8 cellular contexts compared by ENCODE assay signal in genomic region chr10:46597616-46598246, GRCh38. TPM values are rescaled to one million over a fixed set of nuclear protein-coding genes. Genes with fewer than 3 reads are reported as not detected.
DNase-seq lines count a peak whose midpoint lies in the region; ATAC-seq and TF ChIP-seq lines count a peak whose summit lies in the region.
"Not testable (repeated sequence)": the region's sequence is repeated elsewhere in the genome, so short reads cannot be mapped to it uniquely, and the experiment has no call there.

No MANE protein-coding gene starts in this region.

- peak; percentile 17 for TF ChIP-seq CTCF in Calu3 (IDR thresholded peaks at IDR 0.05; ENCODE audit: unreplicated experiment)
- TF ChIP-seq CTCF in SK-N-SH (IDR thresholded peaks at IDR 0.05); fibroblast of the aortic adventitia (IDR thresholded peaks at IDR 0.05; ENCODE audit: insufficient read depth, low read length): not testable (repeated sequence)

- not testable (repeated sequence) for H3K4me1 Mint-ChIP-seq in Calu3 (ENCODE audit: low read depth, unreplicated experiment); activated naive CD8-positive, alpha-beta T cell treated with anti-CD3 and anti-CD28 coated beads, Interleukin-2, amount 50 U/mL, for 24 hours

- not testable (repeated sequence) for H3K79me2 ChIP-seq in SK-N-SH (ENCODE audit: insufficient read depth); mesendoderm (ENCODE audit: control insufficient read depth, insufficient read depth, low read length)

- BruUV-seq in Calu3 (replicated peaks; lab: Mats Ljungman, UMichigan) = not testable (repeated sequence)

- H4K5ac ChIP-seq in mesendoderm (ENCODE audit: low read length) = not testable (repeated sequence)

- TF ChIP-seq EP300 in SK-N-SH (IDR thresholded peaks at IDR 0.05; ENCODE audit: borderline replicate concordance in 1 of 2, low read depth in 1 of 2, low read length in 1 of 2) = not testable (repeated sequence)

- not testable (repeated sequence) for H3K27me3 ChIP-seq in SK-N-SH (ENCODE audit: insufficient read depth); mesendoderm (ENCODE audit: insufficient read depth, low read length, poor library complexity)

- peak overlapping the region; percentile 58; the same call in 1 of the 2 replicates for H3K9ac ChIP-seq in SK-N-SH
- H3K9ac ChIP-seq in mesendoderm (ENCODE audit: low read length) = not testable (repeated sequence)

- H3K36me3 Mint-ChIP-seq in Calu3 (ENCODE audit: insufficient read depth, unreplicated experiment); activated naive CD8-positive, alpha-beta T cell treated with anti-CD3 and anti-CD28 coated beads, Interleukin-2, amount 50 U/mL, for 24 hours (ENCODE audit: low read depth): not testable (repeated sequence)

- not testable (repeated sequence) for H3K9me2 ChIP-seq in SK-N-SH

- H2BK15ac ChIP-seq in mesendoderm (replicated peaks; ENCODE audit: low read depth) = not testable (repeated sequence)

- H3K23ac ChIP-seq in mesendoderm (ENCODE audit: low read length) = not testable (repeated sequence)

- intact Hi-C loops in Calu3 (cut with micrococcal nuclease; ENCODE audit: unreplicated experiment) = not testable (repeated sequence)

- peak overlapping the region; percentile 63 for H3K4me3 Mint-ChIP-seq in Calu3 (ENCODE audit: low read depth, unreplicated experiment)
- H3K4me3 Mint-ChIP-seq in activated naive CD8-positive, alpha-beta T cell treated with anti-CD3 and anti-CD28 coated beads, Interleukin-2, amount 50 U/mL, for 24 hours = peak overlapping the region; percentile 32

- not testable (repeated sequence) for H4K8ac ChIP-seq in mesendoderm (ENCODE audit: low read depth, low read length)

- not testable (repeated sequence) for H3F3A ChIP-seq in SK-N-SH (replicated peaks; ENCODE audit: insufficient read depth)

- ATAC-seq in GM19468 (IDR thresholded peaks at IDR 0.05; ENCODE audit: extremely low read depth, unreplicated experiment) (peak; percentile 70), HG03097 (IDR thresholded peaks at IDR 0.05; ENCODE audit: low FRiP score, unreplicated experiment) (peak; percentile 86)
- peak; percentile 77 for ATAC-seq in activated naive CD8-positive, alpha-beta T cell treated with anti-CD3 and anti-CD28 coated beads, Interleukin-2, amount 50 U/mL, for 24 hours
- ATAC-seq in stimulated activated naive CD8-positive, alpha-beta T cell treated with anti-CD3 and anti-CD28 coated beads, Interleukin-15, Interleukin-2, amounts not matched to agents 100 U/mL and 50 U/mL, for 24 hours = peak; percentile 77

- H3K36me3 ChIP-seq in SK-N-SH (replicated peaks in 1 of 2; ENCODE audit: control insufficient read depth in 1 of 2, insufficient read depth in 2 of 2, low read length in 1 of 2); mesendoderm (ENCODE audit: control insufficient read depth, insufficient read depth, low read length): not testable (repeated sequence)

- H2BK5ac ChIP-seq in mesendoderm (ENCODE audit: low read length) = not testable (repeated sequence)

- not testable (repeated sequence) for H3K27ac Mint-ChIP-seq in Calu3 (ENCODE audit: unreplicated experiment); activated naive CD8-positive, alpha-beta T cell treated with anti-CD3 and anti-CD28 coated beads, Interleukin-2, amount 50 U/mL, for 24 hours

- not testable (repeated sequence) for H3K27me3 Mint-ChIP-seq in Calu3 (ENCODE audit: unreplicated experiment); activated naive CD8-positive, alpha-beta T cell treated with anti-CD3 and anti-CD28 coated beads, Interleukin-2, amount 50 U/mL, for 24 hours

- DNase-seq in Calu3; SK-N-SH; fibroblast of the aortic adventitia (ENCODE audit: low read depth): not testable (repeated sequence)
- peak; percentile 16 for DNase-seq in activated naive CD8-positive, alpha-beta T cell treated with anti-CD3 and anti-CD28 coated beads, Interleukin-2, amount 50 U/mL, for 24 hours
- peak; percentile 18 for DNase-seq in mesendoderm
- peak; percentile 12 for DNase-seq in stimulated activated naive CD8-positive, alpha-beta T cell treated with anti-CD3 and anti-CD28 coated beads, Interleukin-15, Interleukin-2, amounts not matched to agents 100 U/mL and 50 U/mL, for 24 hours

- not testable (repeated sequence) for H4K20me1 ChIP-seq in SK-N-SH (ENCODE audit: insufficient read depth)

- not testable (repeated sequence) for H3K27ac ChIP-seq in SK-N-SH (ENCODE audit: low read depth in 2 of 2, low read length in 1 of 2); mesendoderm (ENCODE audit: low read depth, low read length)

- POLR2A ChIA-PET in SK-N-SH (lab: Yijun Ruan, JAX) = not testable (repeated sequence)

- H3K9me3 Mint-ChIP-seq in Calu3 (ENCODE audit: low read depth, unreplicated experiment); activated naive CD8-positive, alpha-beta T cell treated with anti-CD3 and anti-CD28 coated beads, Interleukin-2, amount 50 U/mL, for 24 hours: not testable (repeated sequence)

- peak overlapping the region; percentile 63; the same call in 1 of the 2 replicates for H3K4me2 ChIP-seq in SK-N-SH
- not testable (repeated sequence) for H3K4me2 ChIP-seq in mesendoderm (ENCODE audit: low read length)

- H3K79me1 ChIP-seq in mesendoderm (ENCODE audit: low read length) = not testable (repeated sequence)

- not testable (repeated sequence) for H3K4ac ChIP-seq in mesendoderm (ENCODE audit: low read depth, low read length)

- not testable (repeated sequence) for H2AK5ac ChIP-seq in mesendoderm (ENCODE audit: low read length)

- CTCF ChIA-PET in Calu3 (lab: Charles Lee); SK-N-SH (lab: Yijun Ruan, JAX): not testable (repeated sequence)

- TF ChIP-seq RAD21 in SK-N-SH (IDR thresholded peaks at IDR 0.05; ENCODE audit: low read length) = not testable (repeated sequence)

- not testable (repeated sequence) for H3K9me3 ChIP-seq in SK-N-SH

- not testable (repeated sequence) for H2BK120ac ChIP-seq in mesendoderm (ENCODE audit: low read depth, low read length)

- WGBS in SK-N-SH (ENCODE audit: low lambda C conversion rate) = 1% methylated on average over 16 of the region's 44 CpGs
- no CpG with 5 or more reads among the region's 44 CpGs for WGBS in mesendoderm (ENCODE audit: extremely low coverage, insufficient coverage, low lambda C conversion rate)

- H3K18ac ChIP-seq in mesendoderm (ENCODE audit: low read length) = not testable (repeated sequence)

- not testable (repeated sequence) for H3K56ac ChIP-seq in mesendoderm (ENCODE audit: low read length)

- H3K4me1 ChIP-seq in SK-N-SH (ENCODE audit: control insufficient read depth in 1 of 2, insufficient read depth in 2 of 2, low read depth in 1 of 2, low read length in 1 of 2); mesendoderm (ENCODE audit: control insufficient read depth, low read depth, low read length): not testable (repeated sequence)

- H2AFZ ChIP-seq in SK-N-SH (ENCODE audit: low read depth) = not testable (repeated sequence)

- peak overlapping the region in 1 of 2 experiments; percentile 34; a peak in 2 of 4 replicates for H3K4me3 ChIP-seq in SK-N-SH (ENCODE audit: low read depth in 2 of 2, low read length in 1 of 2)
- H3K4me3 ChIP-seq in fibroblast of the aortic adventitia (ENCODE audit: low read depth, low read length) = peak overlapping the region; percentile 60
- not testable (repeated sequence) for H3K4me3 ChIP-seq in mesendoderm (ENCODE audit: low read length)

RNA-seq across cellular contexts. Expression of gene SYT15, which starts 18.8 kb away (rescaled TPM):
- total RNA-seq in Calu3 (2022) = 1.5 and 2.2 TPM in 2 replicates
- polyA plus RNA-seq in SK-N-SH (2012; rRNA removed) = 0.07 and 0.11 TPM in 2 replicates
- polyA plus RNA-seq in SK-N-SH (2012; cell fraction: cytosol; rRNA removed) = 0.05 and 0.09 TPM in 2 replicates
- 0.21 and 0.44 TPM in 2 replicates for polyA plus RNA-seq in SK-N-SH (2012; cell fraction: nucleus; rRNA removed)
- under 0.01 and 0.41 TPM in 2 replicates for total RNA-seq in fibroblast of the aortic adventitia (ENCODE audit: low replicate concordance)
- polyA plus RNA-seq in mesendoderm (2013, experiment 1 of 2) = 0.48 TPM
- 0.88 TPM for polyA plus RNA-seq in mesendoderm (2013, experiment 2 of 2)

RNA-seq across cellular contexts. Expression of gene GPRIN2, which starts 41.3 kb away (rescaled TPM):
- total RNA-seq in Calu3 (2022) (9.5 and 12.8 TPM in 2 replicates), fibroblast of the aortic adventitia (ENCODE audit: low replicate concordance) (not detected in 2 replicates)
- polyA plus RNA-seq in SK-N-SH (2012; rRNA removed) = 0.03 TPM in 1 of 2 replicates, not detected in the other
- 0.01 TPM in 1 of 2 replicates, not detected in the other for polyA plus RNA-seq in SK-N-SH (2012; cell fraction: cytosol; rRNA removed)
- 0.06 and 0.13 TPM in 2 replicates for polyA plus RNA-seq in SK-N-SH (2012; cell fraction: nucleus; rRNA removed)
- 3.0 TPM for polyA plus RNA-seq in mesendoderm (2013, experiment 1 of 2)
- polyA plus RNA-seq in mesendoderm (2013, experiment 2 of 2) = 3.0 TPM

Comparison
In these comparisons a context has a peak if more than half of its experiments do, and no peak if none do; other contexts are left out.
1. RNA of gene GPRIN2, which starts 41.3 kb away (total RNA-seq): 9.5 to 12.8 TPM in Calu3; not detected in fibroblast of the aortic adventitia; every median in the first group is over 10 times any median in the second.
2. Peak in every context shown above with its lines, with median percentiles within 50 percentile points of each other: ATAC-seq.